In genomic region chr16:9599415-9600110, GRCh38 we compare ENCODE assay signal across 23 cellular contexts.
"Had no signal": no experiment of that assay in that cellular context is flagged by ENCODE, and none has a peak within 500 bp of the region (broad histone marks: within the 10 kb centered on the region; RNA-seq: fewer than 3 reads in every experiment).

No MANE protein-coding gene starts in this region.

- DNase-seq: hypothalamus; immature natural killer cell; kidney; left ventricle myocardium inferior; naive thymus-derived CD8-positive, alpha-beta T cell; nucleus accumbens; pancreas; posterior cingulate gyrus; retina; right cardiac atrium; stimulated activated CD4-positive, alpha-beta T cell treated with anti-CD3 and anti-CD28 coated beads, Interleukin-12 subunit alpha, Interleukin-12 subunit beta, amount 100 ng/mL, for 4 hours; stimulated activated CD4-positive, alpha-beta T cell treated with anti-CD3 and anti-CD28 coated beads, Interleukin-4, amount 100 ng/mL, for 24 hours; stimulated activated naive CD4-positive, alpha-beta T cell had no signal

- H3K9me3 ChIP-seq: left ventricle myocardium inferior, pancreas, prostate gland, suprapubic skin, thoracic aorta, tibial nerve, vagina had no signal

- H3K27ac ChIP-seq: left ventricle myocardium inferior, pancreas, prostate gland, skin epidermis, suprapubic skin, thoracic aorta, tibial nerve, vagina had no signal

- H3K4me3 ChIP-seq: left ventricle myocardium inferior, lung, pancreas, prostate gland, skin epidermis, suprapubic skin, thoracic aorta, tibial nerve, vagina had no signal

- H3K4me1 ChIP-seq: left ventricle myocardium inferior, pancreas, prostate gland, suprapubic skin, tibial nerve, vagina had no signal

- H3K27me3 ChIP-seq: pancreas, tibial nerve, vagina had no signal

- FAIRE-seq: islet of Langerhans, kidney, pancreas had no signal

- H3K36me3 ChIP-seq: left ventricle myocardium inferior, pancreas, prostate gland, suprapubic skin, thoracic aorta, tibial nerve, vagina had no signal

- ATAC-seq: naive thymus-derived CD8-positive, alpha-beta T cell; pancreas; right cardiac atrium; sciatic nerve; stimulated activated effector memory CD8-positive, alpha-beta T cell treated with anti-CD3 and anti-CD28 coated beads, Interleukin-12 subunit alpha, Interleukin-12 subunit beta, amount 100 ng/mL, for 72 hours had no signal
